In the genomic region with DNA sequence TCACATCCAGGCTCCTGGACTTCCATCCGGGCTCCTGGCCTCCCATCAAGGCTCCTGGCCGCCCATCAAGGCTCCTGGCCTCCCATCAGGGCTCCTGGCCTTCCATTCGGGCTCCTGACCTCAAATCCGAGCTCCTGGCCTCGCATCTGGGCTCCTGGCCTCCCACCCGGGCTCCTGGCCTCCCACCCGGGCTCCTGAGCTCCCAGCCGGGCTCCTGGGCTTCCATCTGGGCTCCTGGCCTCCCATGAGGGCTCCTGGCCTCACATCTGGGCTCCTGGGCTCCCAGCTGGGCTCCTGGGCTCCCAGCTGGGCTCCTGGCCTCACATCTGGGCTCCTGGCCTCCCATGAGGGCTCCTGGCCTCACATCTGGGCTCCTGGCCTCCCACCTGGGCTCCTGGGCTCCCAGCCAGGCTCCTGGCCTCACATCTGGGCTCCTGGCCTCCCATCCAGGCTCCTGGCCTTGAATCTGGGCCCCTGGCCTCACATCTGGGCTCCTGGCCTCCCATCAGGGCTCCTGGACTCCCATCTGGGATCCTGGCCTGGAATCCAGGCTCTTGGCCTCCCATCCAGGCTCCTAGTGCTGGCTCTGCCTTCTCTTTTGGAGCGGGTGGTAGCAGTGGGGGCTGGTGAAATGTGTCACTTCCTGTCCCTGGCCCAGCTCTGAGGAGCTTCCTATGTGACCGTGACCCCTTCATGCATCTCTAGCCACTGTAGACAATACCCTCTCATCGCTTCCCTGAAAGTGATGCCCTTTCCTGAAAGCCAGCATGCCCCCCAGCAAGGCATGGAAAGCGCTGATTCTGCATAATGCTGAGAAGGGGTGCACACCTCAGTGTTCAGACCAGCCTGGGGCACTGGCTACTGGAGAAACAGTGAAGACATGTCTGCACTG, we compare ENCODE assay signal across 14 cellular contexts.
DNase-seq lines count a peak whose midpoint lies in the region; ATAC-seq and TF ChIP-seq lines count a peak whose summit lies in the region.
"Had no signal": no experiment of that assay in that cellular context is flagged by ENCODE, and none has a peak within 500 bp of the region (broad histone marks: within the 10 kb centered on the region; RNA-seq: fewer than 3 reads in every experiment).

No MANE protein-coding gene starts in this region.

- no peak overlapping the region for H3K27ac ChIP-seq in SK-N-SH (ENCODE audit: low read depth in 2 of 2, low read length in 1 of 2)
- H3K27ac ChIP-seq: lower lobe of right lung had no signal

- TF ChIP-seq RAD21 in SK-N-SH (IDR thresholded peaks at IDR 0.05; ENCODE audit: low read length): no peak

- H3K79me2 ChIP-seq in SK-N-SH (ENCODE audit: insufficient read depth): no peaks in the 10 kb centered on the region

- no peak overlapping the region for H3K4me3 Mint-ChIP-seq in activated T-helper 17 cell treated with anti-CD3 and anti-CD28 coated beads, Interleukin-2, amount 50 U/mL, for 72 hours
- H3K4me3 Mint-ChIP-seq in natural killer cell (no peak overlapping the region), mesothelial cell of epicardium (no peak overlapping the region)

- H3F3A ChIP-seq in SK-N-SH (replicated peaks; ENCODE audit: insufficient read depth): peaks cover 9% of the 10 kb centered on the region

- no peak for TF ChIP-seq EP300 in SK-N-SH (IDR thresholded peaks at IDR 0.05; ENCODE audit: borderline replicate concordance in 1 of 2, low read depth in 1 of 2, low read length in 1 of 2)

- peak overlapping the region; percentile 36 for H3K27ac Mint-ChIP-seq in activated T-helper 17 cell treated with anti-CD3 and anti-CD28 coated beads, Interleukin-2, amount 50 U/mL, for 72 hours
- no peak overlapping the region for H3K27ac Mint-ChIP-seq in natural killer cell
- H3K27ac Mint-ChIP-seq in mesothelial cell of epicardium: no peak overlapping the region

- no peaks in the 10 kb centered on the region for H3K9me3 ChIP-seq in SK-N-SH
- H3K9me3 ChIP-seq: lower lobe of right lung had no signal

- TF ChIP-seq CTCF in SK-N-SH (IDR thresholded peaks at IDR 0.05) (no peak), natural killer cell (IDR thresholded peaks at IDR 0.05) (no peak), mesothelial cell of epicardium (IDR thresholded peaks at IDR 0.05; ENCODE audit: unreplicated experiment) (no peak)

- H4K20me1 ChIP-seq in SK-N-SH (ENCODE audit: insufficient read depth): no peaks in the 10 kb centered on the region

- H3K4me1 ChIP-seq in SK-N-SH (ENCODE audit: control insufficient read depth in 1 of 2, insufficient read depth in 2 of 2, low read depth in 1 of 2, low read length in 1 of 2): peaks cover 6 to 16% of the 10 kb centered on the region in 2 experiments; a peak in 3 of 4 replicates

- H3K36me3 Mint-ChIP-seq in activated T-helper 17 cell treated with anti-CD3 and anti-CD28 coated beads, Interleukin-2, amount 50 U/mL, for 72 hours (ENCODE audit: low read depth): no peaks in the 10 kb centered on the region
- H3K36me3 Mint-ChIP-seq in natural killer cell: no peaks in the 10 kb centered on the region
- H3K36me3 Mint-ChIP-seq in mesothelial cell of epicardium: no peaks in the 10 kb centered on the region

- H3K27me3 Mint-ChIP-seq in activated T-helper 17 cell treated with anti-CD3 and anti-CD28 coated beads, Interleukin-2, amount 50 U/mL, for 72 hours: peaks cover 10% of the 10 kb centered on the region
- peaks cover 29 to 40% of the 10 kb centered on the region in 2 donors for H3K27me3 Mint-ChIP-seq in natural killer cell (ENCODE audit: low read depth in 2 of 2)
- no peaks in the 10 kb centered on the region for H3K27me3 Mint-ChIP-seq in mesothelial cell of epicardium (ENCODE audit: low read depth)

- H3K9me2 ChIP-seq in SK-N-SH: no peaks in the 10 kb centered on the region

- H3K4me1 Mint-ChIP-seq in activated T-helper 17 cell treated with anti-CD3 and anti-CD28 coated beads, Interleukin-2, amount 50 U/mL, for 72 hours: peaks cover 22% of the 10 kb centered on the region
- H3K4me1 Mint-ChIP-seq in natural killer cell (peaks cover 31 to 36% of the 10 kb centered on the region in 2 donors), mesothelial cell of epicardium (peaks cover 16% of the 10 kb centered on the region)

- POLR2A ChIA-PET in SK-N-SH (lab: Yijun Ruan, JAX): no interaction called here

- intact Hi-C loops in natural killer cell (cut with micrococcal nuclease): no loop called here

- peak overlapping the region; percentile 44; the same call in 1 of the 2 replicates for H3K9ac ChIP-seq in SK-N-SH

- H2AFZ ChIP-seq in SK-N-SH (ENCODE audit: low read depth): peak overlapping the region; percentile 16; the same call in 1 of the 2 replicates

- no peaks in the 10 kb centered on the region for H3K36me3 ChIP-seq in SK-N-SH (replicated peaks in 1 of 2; ENCODE audit: control insufficient read depth in 1 of 2, insufficient read depth in 2 of 2, low read length in 1 of 2)
- H3K36me3 ChIP-seq: lower lobe of right lung had no signal

- no peaks in the 10 kb centered on the region for H3K27me3 ChIP-seq in SK-N-SH (ENCODE audit: insufficient read depth)

- 0 out of 2 replicates have a peak overlapping the region, but pooled peaks have one; percentile 13 for H3K4me2 ChIP-seq in SK-N-SH

- ATAC-seq in SK-N-SH treated with all-trans-retinoic acid at 6 μM for 48 hours (no peak), HG03354 (IDR thresholded peaks at IDR 0.05; ENCODE audit: poor library complexity, severe bottlenecking, unreplicated experiment) (peak; percentile 36), natural killer cell (peak; percentile 62 to 79 (median 70))
- ATAC-seq in activated T-helper 17 cell treated with anti-CD3 and anti-CD28 coated beads, Interleukin-2, amount 50 U/mL, for 72 hours (replicated peaks): no peak

- CTCF ChIA-PET in SK-N-SH (lab: Yijun Ruan, JAX): interaction anchor here (0.7 to 3.3 kb wide), 4 partner anchors 10 to 277 kb away, joined by 3 to 29 read pairs (median 5); partner anchors contain the start of gene HDDC3

- no peak for DNase-seq in SK-N-SH
- DNase-seq in natural killer cell: no peak
- DNase-seq in mesothelial cell of epicardium (ENCODE audit: low spot score in 2 of 2, unreplicated experiment in 2 of 2): no peak
- no peak for DNase-seq in HUDEP-2 (lab: John Stamatoyannopoulos, UW; ENCODE audit: unreplicated experiment in 76 of 76)
- no peak for DNase-seq in NCI-H1092 (lab: John Stamatoyannopoulos, UW)
- DNase-seq: anterior cingulate cortex, DMS53, head of caudate nucleus, NCI-H1105 treated with DMSO at 0.1 percent for 48 hours, NCI-H524 had no signal

- H3K4me3 ChIP-seq in SK-N-SH (ENCODE audit: low read depth in 2 of 2, low read length in 1 of 2): no peak overlapping the region
- H3K4me3 ChIP-seq: lower lobe of right lung had no signal

- no peaks in the 10 kb centered on the region for H3K9me3 Mint-ChIP-seq in activated T-helper 17 cell treated with anti-CD3 and anti-CD28 coated beads, Interleukin-2, amount 50 U/mL, for 72 hours
- H3K9me3 Mint-ChIP-seq in natural killer cell: no peaks in the 10 kb centered on the region
- H3K9me3 Mint-ChIP-seq in mesothelial cell of epicardium: no peaks in the 10 kb centered on the region

- 93% methylated on average over 9 of the region's 12 CpGs for WGBS in SK-N-SH (ENCODE audit: low lambda C conversion rate)

TF ChIP-seq in SK-N-SH, 30 proteins besides CTCF, POLR2A, EP300 and RAD21 (continues in another document):
- no peak for TF ChIP-seq MXI1 (IDR thresholded peaks at IDR 0.05; ENCODE audit: low read depth, low read length)
- TF ChIP-seq, protein P1, sequence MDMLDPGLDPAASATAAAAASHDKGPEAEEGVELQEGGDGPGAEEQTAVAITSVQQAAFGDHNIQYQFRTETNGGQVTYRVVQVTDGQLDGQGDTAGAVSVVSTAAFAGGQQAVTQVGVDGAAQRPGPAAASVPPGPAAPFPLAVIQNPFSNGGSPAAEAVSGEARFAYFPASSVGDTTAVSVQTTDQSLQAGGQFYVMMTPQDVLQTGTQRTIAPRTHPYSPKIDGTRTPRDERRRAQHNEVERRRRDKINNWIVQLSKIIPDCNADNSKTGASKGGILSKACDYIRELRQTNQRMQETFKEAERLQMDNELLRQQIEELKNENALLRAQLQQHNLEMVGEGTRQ (IDR thresholded peaks at IDR 0.05; ENCODE audit: borderline replicate concordance, low read depth, low read length): no peak
- TF ChIP-seq, protein P2, sequence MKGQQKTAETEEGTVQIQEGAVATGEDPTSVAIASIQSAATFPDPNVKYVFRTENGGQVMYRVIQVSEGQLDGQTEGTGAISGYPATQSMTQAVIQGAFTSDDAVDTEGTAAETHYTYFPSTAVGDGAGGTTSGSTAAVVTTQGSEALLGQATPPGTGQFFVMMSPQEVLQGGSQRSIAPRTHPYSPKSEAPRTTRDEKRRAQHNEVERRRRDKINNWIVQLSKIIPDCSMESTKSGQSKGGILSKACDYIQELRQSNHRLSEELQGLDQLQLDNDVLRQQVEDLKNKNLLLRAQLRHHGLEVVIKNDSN (IDR thresholded peaks at IDR 0.05; ENCODE audit: borderline replicate concordance, low read depth): no peak
- no peak for TF ChIP-seq MEF2A (IDR thresholded peaks at IDR 0.05; ENCODE audit: borderline replicate concordance, low read depth)

TF ChIP-seq in SK-N-SH treated with all-trans-retinoic acid at 6 μM for 48 hours, 23 proteins besides CTCF, POLR2A, EP300 and RAD21:
- TF ChIP-seq GLIS3 (CRISPR knock-in tag; IDR thresholded peaks at IDR 0.05) (no peak), TCF4 (CRISPR knock-in tag; IDR thresholded peaks at IDR 0.05; ENCODE audit: borderline replicate concordance) (no peak)
- TF ChIP-seq, protein P3, sequence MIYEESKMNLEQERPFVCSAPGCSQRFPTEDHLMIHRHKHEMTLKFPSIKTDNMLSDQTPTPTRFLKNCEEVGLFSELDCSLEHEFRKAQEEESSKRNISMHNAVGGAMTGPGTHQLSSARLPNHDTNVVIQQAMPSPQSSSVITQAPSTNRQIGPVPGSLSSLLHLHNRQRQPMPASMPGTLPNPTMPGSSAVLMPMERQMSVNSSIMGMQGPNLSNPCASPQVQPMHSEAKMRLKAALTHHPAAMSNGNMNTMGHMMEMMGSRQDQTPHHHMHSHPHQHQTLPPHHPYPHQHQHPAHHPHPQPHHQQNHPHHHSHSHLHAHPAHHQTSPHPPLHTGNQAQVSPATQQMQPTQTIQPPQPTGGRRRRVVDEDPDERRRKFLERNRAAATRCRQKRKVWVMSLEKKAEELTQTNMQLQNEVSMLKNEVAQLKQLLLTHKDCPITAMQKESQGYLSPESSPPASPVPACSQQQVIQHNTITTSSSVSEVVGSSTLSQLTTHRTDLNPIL (CRISPR knock-in tag; IDR thresholded peaks at IDR 0.05; ENCODE audit: low read depth): no peak

Comparison
In these comparisons a context has a peak if more than half of its experiments do, and no peak if none do; other contexts are left out.
1. ATAC-seq: peak in HG03354 (single experiment) and natural killer cell (3 of 3); none in SK-N-SH treated with all-trans-retinoic acid at 6 μM for 48 hours (single experiment) and activated T-helper 17 cell treated with anti-CD3 and anti-CD28 coated beads, Interleukin-2, amount 50 U/mL, for 72 hours (single experiment).